ENCODE assay signal across 15 cellular contexts in genomic region chr1:236861560-236862230, GRCh38.
DNase-seq lines count a peak whose midpoint lies in the region; ATAC-seq, FAIRE-seq and TF ChIP-seq lines count a peak whose summit lies in the region.
"Had no signal": no experiment of that assay in that cellular context is flagged by ENCODE, and none has a peak within 500 bp of the region (broad histone marks: within the 10 kb centered on the region; RNA-seq: fewer than 3 reads in every experiment).

No MANE protein-coding gene starts in this region.

- H3K4me3 ChIP-seq in fibroblast of villous mesenchyme (ENCODE audit: low read depth, low read length): no peak overlapping the region
- no peak overlapping the region for H3K4me3 ChIP-seq in pancreas
- no peak overlapping the region for H3K4me3 ChIP-seq in endodermal cell (ENCODE audit: low read length)

- no peak for FAIRE-seq in pancreas (lab: Jason Lieb, UNC)
- FAIRE-seq: G401.6 had no signal

- H3K27ac ChIP-seq in CD4-positive, alpha-beta T cell (ENCODE audit: low read depth, low read length): no peak overlapping the region
- H3K27ac ChIP-seq in pancreas (peak overlapping the region; percentile 6 to 87 (median 59)), endodermal cell (ENCODE audit: low read depth, low read length) (no peak overlapping the region)

- no peak overlapping the region for H3K9ac ChIP-seq in endodermal cell (ENCODE audit: extremely low read depth, low read length, poor library complexity, severe bottlenecking)

- peaks cover 37% of the 10 kb centered on the region for H3K4me1 Mint-ChIP-seq in CD4-positive, alpha-beta T cell (ENCODE audit: low read depth)
- peaks cover 24 to 35% (median 27%) of the 10 kb centered on the region in 3 donors for H3K4me1 Mint-ChIP-seq in T-cell
- no peaks in the 10 kb centered on the region for H3K4me1 Mint-ChIP-seq in endodermal cell

- CTCF ChIA-PET in CD4-positive, alpha-beta T cell (lab: Charles Lee): no interaction called here
- CTCF ChIA-PET in T-cell (lab: Charles Lee): interaction anchor here in 1 of 2 donors (0.6 kb wide), 1 partner anchor 751 kb away, joined by 3 read pairs; no protein-coding TSS in a partner anchor

- peaks cover 32 to 50% (median 47%) of the 10 kb centered on the region in 3 donors for H3K4me1 ChIP-seq in pancreas
- H3K4me1 ChIP-seq in endodermal cell (ENCODE audit: control insufficient read depth, insufficient read depth, low read length): no peaks in the 10 kb centered on the region

- ATAC-seq in CD4-positive, alpha-beta T cell (ENCODE audit: poor library complexity): peak; percentile 84
- ATAC-seq in T-cell (replicated peaks in 1 of 4) (peak; percentile 41 to 94 (median 73)), pancreas (peak in 3 of 4 donors; percentile 7 to 25 (median 15))

- POLR2A ChIA-PET in CD4-positive, alpha-beta T cell (lab: Charles Lee): no interaction called here
- POLR2A ChIA-PET in T-cell (lab: Charles Lee): no interaction called here

- TF ChIP-seq CTCF in CD4-positive, alpha-beta T cell (IDR thresholded peaks at IDR 0.05): no peak
- no peak for TF ChIP-seq CTCF in fibroblast of villous mesenchyme (IDR thresholded peaks at IDR 0.05; ENCODE audit: insufficient read depth, low read depth, low read length)
- no peak for TF ChIP-seq CTCF in pancreas (IDR thresholded peaks at IDR 0.05)
- no peak for TF ChIP-seq CTCF in endodermal cell (conservative IDR thresholded peaks at IDR 0.05)

- peaks cover 97% of the 10 kb centered on the region for H3K36me3 Mint-ChIP-seq in CD4-positive, alpha-beta T cell (ENCODE audit: low read depth)
- H3K36me3 Mint-ChIP-seq in T-cell (peaks cover 80% of the 10 kb centered on the region), endodermal cell (ENCODE audit: low read depth) (peaks cover 57% of the 10 kb centered on the region)

- H3K9me3 Mint-ChIP-seq in CD4-positive, alpha-beta T cell: no peaks in the 10 kb centered on the region
- H3K9me3 Mint-ChIP-seq in T-cell: no peaks in the 10 kb centered on the region
- no peaks in the 10 kb centered on the region for H3K9me3 Mint-ChIP-seq in endodermal cell
- H3K9me3 Mint-ChIP-seq: CD14-positive monocyte had no signal

- H3K9me3 ChIP-seq in CD4-positive, alpha-beta T cell (ENCODE audit: control insufficient read depth, low read length): no peaks in the 10 kb centered on the region
- no peaks in the 10 kb centered on the region for H3K9me3 ChIP-seq in pancreas
- H3K9me3 ChIP-seq in endodermal cell (ENCODE audit: control insufficient read depth, low read length): peaks cover 5% of the 10 kb centered on the region

- peak overlapping the region; percentile 32 for H3K4me3 Mint-ChIP-seq in CD4-positive, alpha-beta T cell
- peak overlapping the region in 2 of 3 donors; percentile 22 to 55 for H3K4me3 Mint-ChIP-seq in T-cell
- H3K4me3 Mint-ChIP-seq in endodermal cell: no peak overlapping the region
- H3K4me3 Mint-ChIP-seq: CD14-positive monocyte had no signal

- no peaks in the 10 kb centered on the region for H3K36me3 ChIP-seq in pancreas
- peaks cover 13% of the 10 kb centered on the region for H3K36me3 ChIP-seq in endodermal cell (ENCODE audit: control insufficient read depth, insufficient read depth, low read length)

- WGBS in pancreas, 2 donors: 49 to 56% methylated on average over 2 of the region's 2 CpGs
- WGBS in endodermal cell (ENCODE audit: insufficient coverage in 1 of 2, insufficient read length in 1 of 2), 2 experiments: 80 to 100% methylated on average over 1 to 2 of the region's 2 CpGs

- intact Hi-C loops in CD4-positive, alpha-beta T cell (cut with DNase I, micrococcal nuclease): no loop called here
- intact Hi-C loops in pancreas (cut with DNase I): no loop called here

- no peaks in the 10 kb centered on the region for H3K27me3 ChIP-seq in CD4-positive, alpha-beta T cell (ENCODE audit: control insufficient read depth, insufficient read depth, low read length)
- no peaks in the 10 kb centered on the region for H3K27me3 ChIP-seq in pancreas
- no peaks in the 10 kb centered on the region for H3K27me3 ChIP-seq in endodermal cell (ENCODE audit: control insufficient read depth, insufficient read depth, low read length, poor library complexity, severe bottlenecking)

- H3K27me3 Mint-ChIP-seq in CD4-positive, alpha-beta T cell: no peaks in the 10 kb centered on the region
- no peaks in the 10 kb centered on the region for H3K27me3 Mint-ChIP-seq in T-cell
- no peaks in the 10 kb centered on the region for H3K27me3 Mint-ChIP-seq in endodermal cell (ENCODE audit: insufficient read depth)

- H3K27ac Mint-ChIP-seq in CD4-positive, alpha-beta T cell: peak overlapping the region; percentile 75
- H3K27ac Mint-ChIP-seq in T-cell (peak overlapping the region; percentile 71 to 86), endodermal cell (no peak overlapping the region)

- no peak for DNase-seq in CD4-positive, alpha-beta T cell
- peak in 6 of 34 experiments; percentile 3 to 15 (median 10) for DNase-seq in T-cell
- peak; percentile 89 for DNase-seq in fibroblast of villous mesenchyme (ENCODE audit: low read depth)
- DNase-seq in pancreas: no peak
- no peak for DNase-seq in stimulated activated CD4-positive, alpha-beta T cell treated with anti-CD3 and anti-CD28 coated beads, Interleukin-4, amount 100 ng/mL, for 4 hours
- no peak for DNase-seq in NCI-H82 (lab: John Stamatoyannopoulos, UW)
- no peak for DNase-seq in endodermal cell
- no peak for DNase-seq in D341Med (ENCODE audit: low spot score)
- DNase-seq: effector memory CD4-positive, alpha-beta T cell; H7; mesendoderm; MM.1S; NCI-H2227 treated with DMSO at 0.1 percent for 48 hours had no signal

Comparison
In these comparisons a context has a peak if more than half of its experiments do, and no peak if none do; other contexts are left out.
1. ATAC-seq: peak in every context shown above with its lines; median percentile 84 in CD4-positive, alpha-beta T cell; 73 in T-cell; 15 in pancreas.
2. H3K27ac ChIP-seq: peak in pancreas (4 of 4); none in CD4-positive, alpha-beta T cell (single experiment) and endodermal cell (single experiment).